26 cellular contexts compared by ENCODE assay signal in genomic region chr1:228045871-228046270, GRCh38. TPM values are rescaled to one million over a fixed set of nuclear protein-coding genes. Genes with fewer than 3 reads are reported as not detected.
DNase-seq lines count a peak whose midpoint lies in the region; ATAC-seq and TF ChIP-seq lines count a peak whose summit lies in the region.
"Had no signal": no experiment of that assay in that cellular context is flagged by ENCODE, and none has a peak within 500 bp of the region (broad histone marks: within the 10 kb centered on the region; RNA-seq: fewer than 3 reads in every experiment).

No MANE protein-coding gene starts in this region.

- BruUV-seq in PC-9 (replicated peaks; lab: Mats Ljungman, UMichigan) = no TSS peak

- no peak overlapping the region for H3K4me2 ChIP-seq in H9 (ENCODE audit: insufficient read depth, insufficient read length, low read length)
- peak overlapping the region; percentile 76 for H3K4me2 ChIP-seq in PC-9
- H3K4me2 ChIP-seq: smooth muscle cell had no signal

- H3K23ac ChIP-seq in H9 (ENCODE audit: insufficient read length, low read depth, low read length) = no peak overlapping the region

- no peaks in the 10 kb centered on the region for H4K20me1 ChIP-seq in H9 (ENCODE audit: control insufficient read depth, insufficient read depth, insufficient read length)
- H4K20me1 ChIP-seq in PC-9 (ENCODE audit: insufficient read depth) = no peaks in the 10 kb centered on the region

- no peak overlapping the region for H2BK20ac ChIP-seq in H9 (ENCODE audit: low read depth, low read length, poor library complexity, severe bottlenecking)

- H3K9ac ChIP-seq in H9 (ENCODE audit: extremely low read depth, insufficient read length, low read length) = no peak overlapping the region

- no peak overlapping the region for H3K56ac ChIP-seq in H9 (ENCODE audit: insufficient read length, low read depth, low read length)

- peak overlapping the region; percentile 28 for H4K5ac ChIP-seq in H9 (ENCODE audit: insufficient read length, low read depth, low read length)

- TF ChIP-seq CTCF in H9 (conservative IDR thresholded peaks at IDR 0.05) = no peak
- no peak for TF ChIP-seq CTCF in PC-9 (conservative IDR thresholded peaks at IDR 0.05)
- TF ChIP-seq CTCF in left lung (IDR thresholded peaks at IDR 0.05) = no peak
- no peak for TF ChIP-seq CTCF in type B pancreatic cell (conservative IDR thresholded peaks at IDR 0.05)

- DNase-seq in H9 (peak; percentile 29), PC-9 (peak; percentile 92 to 96), left lung (no peak), type B pancreatic cell (ENCODE audit: extremely low spot score, unreplicated experiment) (no peak), UCSD-AML1 (lab: John Stamatoyannopoulos, UW; ENCODE audit: unreplicated experiment) (no peak)
- DNase-seq in activated T-helper 2 cell treated with anti-CD3 and anti-CD28 coated beads, Interferon-gamma antibody, Interleukin-2, Interleukin-4, amounts not matched to agents 10 μg/mL and 5 μg/mL and 100 μg/mL, durations not matched to agents 14 hours and 24 hours and 36 hours (ENCODE audit: low spot score) = no peak
- no peak for DNase-seq in stimulated activated CD4-positive, alpha-beta T cell treated with anti-CD3 and anti-CD28 coated beads, Interleukin-4, amount 100 ng/mL, for 1 hour
- DNase-seq: activated CD4-positive, alpha-beta T cell treated with anti-CD3 and anti-CD28 coated beads for 36 hours; activated naive CD4-positive, alpha-beta T cell treated with anti-CD3 and anti-CD28 coated beads for 36 hours; activated T-cell treated with anti-CD3 and anti-CD28 coated beads, Interleukin-2, amount 50 U/mL, for 4 hours; amniotic stem cell; hypothalamus; mammary epithelial cell; MG63; NCI-H510A treated with DMSO at 0.1 percent for 48 hours; RPMI8226; stimulated activated CD4-positive, alpha-beta T cell treated with anti-CD3 and anti-CD28 coated beads, Interleukin-2, amount 100 ng/mL, for 48 hours; stimulated activated naive B cell treated with anti-CD40 and anti-IgM and Interleukin-4, amounts not matched to agents 10 μg/mL and 1 μg/mL and 100 μg/mL, for 72 hours had no signal

- no CpG with 5 or more reads among the region's 9 CpGs for WGBS in H9 (ENCODE audit: extremely low coverage, insufficient read length, low lambda C conversion rate)

- H3K27me3 ChIP-seq in H9 (ENCODE audit: insufficient read depth, low read length) (peaks cover 15% of the 10 kb centered on the region; the same call in 1 of the 2 replicates), PC-9 (ENCODE audit: insufficient read depth, low read depth) (no peaks in the 10 kb centered on the region), left lung (no peaks in the 10 kb centered on the region)

- H2AK5ac ChIP-seq in H9 (ENCODE audit: insufficient read length, low read length) = no peak overlapping the region

- H3T11ph ChIP-seq in H9 (ENCODE audit: low read length) = no peak overlapping the region

- H3K27ac ChIP-seq in H9 (ENCODE audit: insufficient read length, low read depth, low read length) (no peak overlapping the region), PC-9 (peak overlapping the region; percentile 79), left lung (no peak overlapping the region)
- H3K27ac ChIP-seq: gastroesophageal sphincter, neutrophil, SK-N-MC had no signal

- H3K4me1 Mint-ChIP-seq in H9 (peaks cover 0 to 9% of the 10 kb centered on the region in 2 experiments; a peak in 2 of 4 replicates), type B pancreatic cell (ENCODE audit: unreplicated experiment) (no peaks in the 10 kb centered on the region)
- no peaks in the 10 kb centered on the region for H3K4me1 Mint-ChIP-seq in activated T-helper 2 cell treated with anti-CD3 and anti-CD28 coated beads, Interferon-gamma antibody, Interleukin-2, Interleukin-4, amounts not matched to agents 10 μg/mL and 5 μg/mL and 100 μg/mL, durations not matched to agents 14 hours and 24 hours and 36 hours (ENCODE audit: low read depth)
- H3K4me1 Mint-ChIP-seq: activated CD4-positive, alpha-beta T cell treated with anti-CD3 and anti-CD28 coated beads for 36 hours; stimulated activated naive B cell treated with anti-CD40 and anti-IgM and Interleukin-4, amounts not matched to agents 10 μg/mL and 1 μg/mL and 100 μg/mL, for 72 hours had no signal

- H2BK5ac ChIP-seq in H9 (ENCODE audit: insufficient read length, low read length) = no peak overlapping the region

- peaks cover 50% of the 10 kb centered on the region for H3F3A ChIP-seq in PC-9 (ENCODE audit: insufficient read depth, low read depth)

- H2AFZ ChIP-seq in H9 (ENCODE audit: low read length) (no peak overlapping the region), PC-9 (no peak overlapping the region)

- H3K4me3 Mint-ChIP-seq in H9 (no peak overlapping the region), type B pancreatic cell (no peak overlapping the region)
- no peak overlapping the region for H3K4me3 Mint-ChIP-seq in activated T-helper 2 cell treated with anti-CD3 and anti-CD28 coated beads, Interferon-gamma antibody, Interleukin-2, Interleukin-4, amounts not matched to agents 10 μg/mL and 5 μg/mL and 100 μg/mL, durations not matched to agents 14 hours and 24 hours and 36 hours (ENCODE audit: low read depth)
- H3K4me3 Mint-ChIP-seq: activated CD4-positive, alpha-beta T cell treated with anti-CD3 and anti-CD28 coated beads for 36 hours; activated naive CD4-positive, alpha-beta T cell treated with anti-CD3 and anti-CD28 coated beads for 36 hours; activated T-cell treated with anti-CD3 and anti-CD28 coated beads, Interleukin-2, amount 50 U/mL, for 4 hours; dendritic cell treated with granulocyte-macrophage colony-stimulating factor and Interleukin-4, amounts not matched to agents 40 ng/mL and 50 ng/mL, for 4 days; stimulated activated naive B cell treated with anti-CD40 and anti-IgM and Interleukin-4, amounts not matched to agents 10 μg/mL and 1 μg/mL and 100 μg/mL, for 72 hours; T-helper 1 cell treated with Interleukin-12 subunit alpha and Interleukin-12 subunit beta and Interleukin-4 antibody, amounts not matched to agents 30 μg/mL and 1 μg/mL, for 36 hours had no signal

- intact Hi-C loops in PC-9 (cut with micrococcal nuclease; ENCODE audit: unreplicated experiment) = loop anchor here (1.0 to 2.0 kb wide), 2 partner anchors 15 to 36 kb away; partner anchors contain the start of gene ARF1
- intact Hi-C loops in left lung (cut with DNase I) = no loop called here
- intact Hi-C loops in activated T-helper 2 cell treated with anti-CD3 and anti-CD28 coated beads, Interferon-gamma antibody, Interleukin-2, Interleukin-4, amounts not matched to agents 10 μg/mL and 5 μg/mL and 100 μg/mL, durations not matched to agents 14 hours and 24 hours and 36 hours (cut with micrococcal nuclease) = no loop called here

- H3K36me3 Mint-ChIP-seq in H9 (ENCODE audit: insufficient read depth in 1 of 3, low read depth in 3 of 3) = no peaks in the 10 kb centered on the region; a peak in 1 of 7 replicates
- no peaks in the 10 kb centered on the region for H3K36me3 Mint-ChIP-seq in type B pancreatic cell
- H3K36me3 Mint-ChIP-seq in activated T-helper 2 cell treated with anti-CD3 and anti-CD28 coated beads, Interferon-gamma antibody, Interleukin-2, Interleukin-4, amounts not matched to agents 10 μg/mL and 5 μg/mL and 100 μg/mL, durations not matched to agents 14 hours and 24 hours and 36 hours (ENCODE audit: low read depth) = no peaks in the 10 kb centered on the region
- H3K36me3 Mint-ChIP-seq: stimulated activated naive B cell treated with anti-CD40 and anti-IgM and Interleukin-4, amounts not matched to agents 10 μg/mL and 1 μg/mL and 100 μg/mL, for 72 hours had no signal

- H4K91ac ChIP-seq in H9 (ENCODE audit: insufficient read length, low read depth, low read length) = no peak overlapping the region

- no peaks in the 10 kb centered on the region for H3K9me2 ChIP-seq in PC-9 (ENCODE audit: insufficient read depth)

- H3K27ac Mint-ChIP-seq in H9 (no peak overlapping the region), type B pancreatic cell (peak overlapping the region; percentile 2)
- no peak overlapping the region for H3K27ac Mint-ChIP-seq in activated T-helper 2 cell treated with anti-CD3 and anti-CD28 coated beads, Interferon-gamma antibody, Interleukin-2, Interleukin-4, amounts not matched to agents 10 μg/mL and 5 μg/mL and 100 μg/mL, durations not matched to agents 14 hours and 24 hours and 36 hours
- H3K27ac Mint-ChIP-seq: activated CD4-positive, alpha-beta T cell treated with anti-CD3 and anti-CD28 coated beads for 36 hours; activated naive CD4-positive, alpha-beta T cell treated with anti-CD3 and anti-CD28 coated beads for 36 hours; dendritic cell treated with granulocyte-macrophage colony-stimulating factor and Interleukin-4, amounts not matched to agents 40 ng/mL and 50 ng/mL, for 4 days; stimulated activated naive B cell treated with anti-CD40 and anti-IgM and Interleukin-4, amounts not matched to agents 10 μg/mL and 1 μg/mL and 100 μg/mL, for 72 hours; T-helper 1 cell treated with Interleukin-12 subunit alpha and Interleukin-12 subunit beta and Interleukin-4 antibody, amounts not matched to agents 30 μg/mL and 1 μg/mL, for 36 hours had no signal

- H3K4me3 ChIP-seq in PC-9 (no peak overlapping the region), left lung (no peak overlapping the region)
- H3K4me3 ChIP-seq: gastroesophageal sphincter, MG63, SK-N-MC, smooth muscle cell had no signal

- H2BK12ac ChIP-seq in H9 (ENCODE audit: insufficient read length, low read depth, low read length) = no peak overlapping the region

- H3K9me3 Mint-ChIP-seq in H9 (peaks cover 0 to 4% of the 10 kb centered on the region in 2 experiments; a peak in 2 of 5 replicates), type B pancreatic cell (no peaks in the 10 kb centered on the region)
- H3K9me3 Mint-ChIP-seq in activated T-helper 2 cell treated with anti-CD3 and anti-CD28 coated beads, Interferon-gamma antibody, Interleukin-2, Interleukin-4, amounts not matched to agents 10 μg/mL and 5 μg/mL and 100 μg/mL, durations not matched to agents 14 hours and 24 hours and 36 hours = no peaks in the 10 kb centered on the region
- H3K9me3 Mint-ChIP-seq: activated naive CD4-positive, alpha-beta T cell treated with anti-CD3 and anti-CD28 coated beads for 36 hours; activated T-cell treated with anti-CD3 and anti-CD28 coated beads, Interleukin-2, amount 50 U/mL, for 4 hours; dendritic cell treated with granulocyte-macrophage colony-stimulating factor and Interleukin-4, amounts not matched to agents 40 ng/mL and 50 ng/mL, for 4 days had no signal

- H3K79me1 ChIP-seq in H9 (ENCODE audit: insufficient read depth, low read depth, low read length, poor library complexity, severe bottlenecking) = no peaks in the 10 kb centered on the region

- CTCF ChIA-PET in PC-9 (lab: Charles Lee) = interaction anchor here (1.1 kb wide), 1 partner anchor 41 kb away, joined by 4 read pairs; no protein-coding TSS in a partner anchor

- H3K4me1 ChIP-seq in H9 (ENCODE audit: insufficient read depth, low read length) (no peaks in the 10 kb centered on the region; the same call in 1 of the 2 replicates), PC-9 (replicated peaks; ENCODE audit: insufficient read depth) (peaks cover 45% of the 10 kb centered on the region), left lung (no peaks in the 10 kb centered on the region)
- H3K4me1 ChIP-seq: gastroesophageal sphincter had no signal

- POLR2A ChIA-PET in PC-9 (lab: Charles Lee; ENCODE audit: unreplicated experiment) = no interaction called here

- no peak overlapping the region for H3K4ac ChIP-seq in H9 (ENCODE audit: low read depth, low read length)

- no peak overlapping the region for H4K8ac ChIP-seq in H9 (replicated peaks; ENCODE audit: insufficient read length, low read depth, low read length)

- peaks cover 50% of the 10 kb centered on the region for H3K27me3 Mint-ChIP-seq in H9 (ENCODE audit: low read depth)
- peaks cover 14% of the 10 kb centered on the region for H3K27me3 Mint-ChIP-seq in type B pancreatic cell
- no peaks in the 10 kb centered on the region for H3K27me3 Mint-ChIP-seq in activated T-helper 2 cell treated with anti-CD3 and anti-CD28 coated beads, Interferon-gamma antibody, Interleukin-2, Interleukin-4, amounts not matched to agents 10 μg/mL and 5 μg/mL and 100 μg/mL, durations not matched to agents 14 hours and 24 hours and 36 hours (ENCODE audit: low read depth)

- ATAC-seq in left lung = peak; percentile 58
- ATAC-seq: activated CD4-positive, alpha-beta T cell treated with anti-CD3 and anti-CD28 coated beads for 36 hours; activated T-cell treated with anti-CD3 and anti-CD28 coated beads, Interleukin-2, amount 50 U/mL, for 4 hours; gastroesophageal sphincter; stimulated activated naive B cell treated with anti-CD40 and anti-IgM and Interleukin-4, amounts not matched to agents 10 μg/mL and 1 μg/mL and 100 μg/mL, for 72 hours had no signal

- no peak overlapping the region for H2BK15ac ChIP-seq in H9 (ENCODE audit: low read depth, low read length)

- no peaks in the 10 kb centered on the region for H3K9me3 ChIP-seq in H9 (ENCODE audit: control insufficient read depth, low read depth, low read length)
- no peaks in the 10 kb centered on the region for H3K9me3 ChIP-seq in PC-9 (ENCODE audit: insufficient read depth, low read depth)
- H3K9me3 ChIP-seq in left lung = no peaks in the 10 kb centered on the region
- H3K9me3 ChIP-seq: gastroesophageal sphincter, MG63, neutrophil had no signal

- H3K79me2 ChIP-seq in H9 (ENCODE audit: insufficient read depth, low read length) (no peaks in the 10 kb centered on the region), PC-9 (ENCODE audit: low read depth) (no peaks in the 10 kb centered on the region)

- H3K36me3 ChIP-seq in PC-9 (ENCODE audit: low read depth) (no peaks in the 10 kb centered on the region), left lung (no peaks in the 10 kb centered on the region)
- H3K36me3 ChIP-seq: gastroesophageal sphincter, MG63, neutrophil had no signal

- H3K23me2 ChIP-seq in H9 (ENCODE audit: insufficient read length, low read depth, low read length, poor library complexity, severe bottlenecking) = peaks cover 3% of the 10 kb centered on the region

- no peak overlapping the region for H2BK120ac ChIP-seq in H9 (ENCODE audit: low read depth, low read length, poor library complexity, severe bottlenecking)

- no peak overlapping the region for H3K18ac ChIP-seq in H9 (ENCODE audit: insufficient read length, low read depth, low read length)

- no peak overlapping the region for H3K14ac ChIP-seq in H9 (ENCODE audit: insufficient read depth, low read length)

RNA-seq across cellular contexts. Expression of gene ARF1, which starts 36.6 kb away (rescaled TPM):
- total RNA-seq in H9 (2021) (258 and 279 TPM in 2 replicates), PC-9 (2021) (431 and 595 TPM in 2 replicates), left lung (100 to 1,000 TPM; 407 to 455 TPM), type B pancreatic cell (ENCODE audit: low replicate concordance) (288 and 401 TPM in 2 replicates)
- 409 and 410 TPM in 2 replicates for total RNA-seq in activated T-helper 2 cell treated with anti-CD3 and anti-CD28 coated beads, Interferon-gamma antibody, Interleukin-2, Interleukin-4, amounts not matched to agents 10 μg/mL and 5 μg/mL and 100 μg/mL, durations not matched to agents 14 hours and 24 hours and 36 hours

RNA-seq across cellular contexts. Expression of gene WNT3A, which starts 39.1 kb away (rescaled TPM):
- total RNA-seq in H9 (2021) (0.17 and 0.20 TPM in 2 replicates), PC-9 (2021) (0.24 and 0.53 TPM in 2 replicates), left lung (1 to 10 TPM in 1 of 2 donors, under 1 TPM in 1; 0.96 to 1.5 TPM), type B pancreatic cell (ENCODE audit: low replicate concordance) (0.21 and 6.4 TPM in 2 replicates)
- total RNA-seq in activated T-helper 2 cell treated with anti-CD3 and anti-CD28 coated beads, Interferon-gamma antibody, Interleukin-2, Interleukin-4, amounts not matched to agents 10 μg/mL and 5 μg/mL and 100 μg/mL, durations not matched to agents 14 hours and 24 hours and 36 hours = not detected in 2 replicates
- total RNA-seq: activated CD4-positive, alpha-beta T cell treated with anti-CD3 and anti-CD28 coated beads for 36 hours; activated CD8-positive, alpha-beta memory T cell treated with anti-CD3 and anti-CD28 coated beads for 36 hours; activated naive CD4-positive, alpha-beta T cell treated with anti-CD3 and anti-CD28 coated beads for 36 hours; activated T-cell treated with anti-CD3 and anti-CD28 coated beads, Interleukin-2, amount 50 U/mL, for 4 hours; gastroesophageal sphincter; mammary epithelial cell; temporal lobe had no signal

RNA-seq across cellular contexts. Expression of gene C1orf35, which starts 57.3 kb away (rescaled TPM):
- total RNA-seq in H9 (2021) (31.0 and 31.3 TPM in 2 replicates), PC-9 (2021) (26.4 and 37.6 TPM in 2 replicates), left lung (10 to 100 TPM; 12.6 to 13.2 TPM), type B pancreatic cell (ENCODE audit: low replicate concordance) (16.9 and 23.3 TPM in 2 replicates)
- total RNA-seq in activated T-helper 2 cell treated with anti-CD3 and anti-CD28 coated beads, Interferon-gamma antibody, Interleukin-2, Interleukin-4, amounts not matched to agents 10 μg/mL and 5 μg/mL and 100 μg/mL, durations not matched to agents 14 hours and 24 hours and 36 hours = 23.9 and 24.5 TPM in 2 replicates

Comparison
In these comparisons a context has a peak if more than half of its experiments do, and no peak if none do; other contexts are left out.
1. DNase-seq: peak in H9 (single experiment) and PC-9 (2 of 2); none in left lung (0 of 2), type B pancreatic cell (single experiment), activated T-helper 2 cell treated with anti-CD3 and anti-CD28 coated beads, Interferon-gamma antibody, Interleukin-2, Interleukin-4, amounts not matched to agents 10 μg/mL and 5 μg/mL and 100 μg/mL, durations not matched to agents 14 hours and 24 hours and 36 hours (single experiment), UCSD-AML1 (single experiment) and stimulated activated CD4-positive, alpha-beta T cell treated with anti-CD3 and anti-CD28 coated beads, Interleukin-4, amount 100 ng/mL, for 1 hour (single experiment).